14 cellular contexts compared by ENCODE assay signal in the genomic region with DNA sequence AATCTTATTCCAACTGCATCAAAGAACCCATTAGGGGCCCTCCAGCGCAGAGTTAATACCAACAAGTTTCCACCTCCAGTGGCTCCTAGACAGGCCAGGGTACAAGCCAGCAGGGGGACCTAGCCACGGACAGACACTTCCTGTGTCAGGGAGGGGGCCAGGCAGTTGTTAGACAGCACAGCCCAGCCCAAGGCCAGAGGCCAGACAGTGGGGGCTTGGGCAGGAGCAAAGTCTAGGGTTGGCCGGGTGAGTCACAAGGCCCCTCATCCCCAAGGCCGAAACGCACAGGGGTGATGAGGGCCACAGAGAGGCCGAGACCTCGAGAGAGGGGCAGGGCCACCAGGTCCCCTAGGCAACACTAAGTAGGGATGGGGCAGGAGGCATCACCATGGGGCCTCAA. TPM values are rescaled to one million over a fixed set of nuclear protein-coding genes. Genes with fewer than 3 reads are reported as not detected.
DNase-seq lines count a peak whose midpoint lies in the region; ATAC-seq, FAIRE-seq and TF ChIP-seq lines count a peak whose summit lies in the region.
"Had no signal": no experiment of that assay in that cellular context is flagged by ENCODE, and none has a peak within 500 bp of the region (broad histone marks: within the 10 kb centered on the region; RNA-seq: fewer than 3 reads in every experiment).

No MANE protein-coding gene starts in this region.

- H3K36me3 ChIP-seq in H1 (ENCODE audit: control insufficient read depth in 2 of 4, insufficient read depth in 4 of 4, low read length in 3 of 4) (no peaks in the 10 kb centered on the region; a peak in 1 of 8 replicates), neural progenitor cell (no peaks in the 10 kb centered on the region)
- H3K36me3 ChIP-seq: BLaER1 treated with 17β-estradiol and CSF1 and Interleukin-3, amounts not matched to agents 10 nM and 100 nM had no signal

- 0 out of 4 replicates have a peak, but pooled peaks cover 3 to 8% of the 10 kb centered on the region in 2 experiments for H3K9me3 ChIP-seq in H1 (ENCODE audit: insufficient read depth in 2 of 2, low read depth in 1 of 2, low read length in 1 of 2)
- no peaks in the 10 kb centered on the region for H3K9me3 ChIP-seq in neural progenitor cell (ENCODE audit: low read depth)

- no peak overlapping the region for H3K4me3 Mint-ChIP-seq in neural progenitor cell
- H3K4me3 Mint-ChIP-seq: CD4-positive, CD25-positive, alpha-beta regulatory T cell had no signal

- no peak for ATAC-seq in HG03097 (IDR thresholded peaks at IDR 0.05; ENCODE audit: low FRiP score, unreplicated experiment)

- no peak overlapping the region for H3K14ac ChIP-seq in H1 (ENCODE audit: insufficient read length)

- H3K4ac ChIP-seq in H1 (replicated peaks; ENCODE audit: insufficient read length, low read depth, low read length) = no peak overlapping the region

- TF ChIP-seq RAD21 in H1 (IDR thresholded peaks at IDR 0.05 in 1 of 2, conservative IDR thresholded peaks at IDR 0.05 in 1 of 2; ENCODE audit: low read depth in 2 of 2, low read length in 2 of 2) = no peak

- peaks cover 1% of the 10 kb centered on the region for H3K36me3 Mint-ChIP-seq in neural progenitor cell
- H3K36me3 Mint-ChIP-seq: CD4-positive, CD25-positive, alpha-beta regulatory T cell had no signal

- TF ChIP-seq EP300 in H1 (IDR thresholded peaks at IDR 0.05; ENCODE audit: borderline replicate concordance in 1 of 2, low read depth in 2 of 2, low read length in 2 of 2) = no peak

- H3K4me2 ChIP-seq in H1 (ENCODE audit: insufficient read depth in 1 of 2, low read depth in 2 of 2, low read length in 2 of 2) (no peak overlapping the region), neural progenitor cell (peak overlapping the region; percentile 36)
- H3K4me2 ChIP-seq: BLaER1 treated with 17β-estradiol and CSF1 and Interleukin-3, amounts not matched to agents 10 nM and 100 nM had no signal

- H3K27me3 Mint-ChIP-seq in neural progenitor cell (ENCODE audit: insufficient read depth, low read depth) = peaks cover 5% of the 10 kb centered on the region
- H3K27me3 Mint-ChIP-seq: CD4-positive, CD25-positive, alpha-beta regulatory T cell had no signal

- peaks cover 40% of the 10 kb centered on the region for H3K9me3 Mint-ChIP-seq in neural progenitor cell

- H3K27ac Mint-ChIP-seq in neural progenitor cell = no peak overlapping the region
- H3K27ac Mint-ChIP-seq: CD4-positive, CD25-positive, alpha-beta regulatory T cell had no signal

- H2BK15ac ChIP-seq in H1 (ENCODE audit: low read length) = no peak overlapping the region

- H3K27ac ChIP-seq in H1 (ENCODE audit: low read depth, low read length) = no peak overlapping the region
- no peak overlapping the region for H3K27ac ChIP-seq in neural progenitor cell
- H3K27ac ChIP-seq: BLaER1 treated with 17β-estradiol and CSF1 and Interleukin-3, amounts not matched to agents 10 nM and 100 nM had no signal

- H2BK12ac ChIP-seq in H1 (ENCODE audit: low read depth, low read length) = peak overlapping the region; percentile 60; the same call in 1 of the 2 replicates

- H2AFZ ChIP-seq in H1 (ENCODE audit: low read length) = no peak overlapping the region; the same call in 1 of the 2 replicates
- peak overlapping the region; percentile 72 for H2AFZ ChIP-seq in neural progenitor cell (replicated peaks)

- peaks cover 0 to 6% (median 3%) of the 10 kb centered on the region in 4 experiments; a peak in 5 of 7 replicates for H3K4me1 ChIP-seq in H1 (replicated peaks in 1 of 4; ENCODE audit: control insufficient read depth in 3 of 4, insufficient read depth in 4 of 4, low read length in 3 of 4)
- peaks cover 18% of the 10 kb centered on the region for H3K4me1 ChIP-seq in neural progenitor cell

- H3K9ac ChIP-seq in H1 (replicated peaks in 1 of 4; ENCODE audit: extremely low read depth in 1 of 4, low read depth in 3 of 4, low read length in 3 of 4) (no peak overlapping the region), neural progenitor cell (no peak overlapping the region)
- H3K9ac ChIP-seq: BLaER1 treated with 17β-estradiol and CSF1 and Interleukin-3, amounts not matched to agents 10 nM and 100 nM had no signal

- peaks cover 11% of the 10 kb centered on the region for H3K4me1 Mint-ChIP-seq in neural progenitor cell
- H3K4me1 Mint-ChIP-seq: CD4-positive, CD25-positive, alpha-beta regulatory T cell had no signal

- H4K8ac ChIP-seq in H1 (ENCODE audit: extremely low read depth, insufficient read depth, low read length) = no peak overlapping the region; the same call in 1 of the 2 replicates

- CTCF ChIA-PET in H1 (lab: Charles Lee; ENCODE audit: partially characterized antibody) = no interaction called here

- H3K4me3 ChIP-seq in H1 (ENCODE audit: extremely low read depth in 1 of 4, insufficient read depth in 2 of 4, low read depth in 3 of 4, low read length in 4 of 4) (no peak overlapping the region), neural progenitor cell (no peak overlapping the region)
- H3K4me3 ChIP-seq: BLaER1 treated with 17β-estradiol and CSF1 and Interleukin-3, amounts not matched to agents 10 nM and 100 nM had no signal

- H3K18ac ChIP-seq in H1 (ENCODE audit: extremely low read depth, low read length) = no peak overlapping the region; the same call in 1 of the 2 replicates

- no peak overlapping the region for H4K5ac ChIP-seq in H1 (ENCODE audit: insufficient read length, low read depth, low read length)

- H2BK5ac ChIP-seq in H1 (ENCODE audit: low read depth, low read length) = peak overlapping the region; percentile 35; the same call in 1 of the 2 replicates

- TF ChIP-seq POLR2A in H1 (IDR thresholded peaks at IDR 0.05; ENCODE audit: control extremely low read depth in 1 of 2, low read depth in 2 of 2, low read length in 2 of 2) = no peak

- H4K20me1 ChIP-seq in H1 (replicated peaks in 1 of 2; ENCODE audit: control insufficient read depth in 1 of 2, insufficient read depth in 2 of 2, low read length in 2 of 2) = no peaks in the 10 kb centered on the region
- H4K20me1 ChIP-seq in neural progenitor cell (ENCODE audit: low read depth) = no peaks in the 10 kb centered on the region
- H4K20me1 ChIP-seq: BLaER1 treated with 17β-estradiol and CSF1 and Interleukin-3, amounts not matched to agents 10 nM and 100 nM had no signal

- no peak overlapping the region for H4K91ac ChIP-seq in H1 (replicated peaks; ENCODE audit: insufficient read length, low read length)

- POLR2A ChIA-PET in H1 (lab: Charles Lee; ENCODE audit: partially characterized antibody) = no interaction called here

- H2BK120ac ChIP-seq in H1 (replicated peaks; ENCODE audit: low read depth, low read length) = no peak overlapping the region

- H3K79me2 ChIP-seq in H1 (ENCODE audit: control insufficient read depth in 1 of 2, insufficient read depth in 2 of 2, low read length in 2 of 2) (no peaks in the 10 kb centered on the region), neural progenitor cell (ENCODE audit: low read depth) (no peaks in the 10 kb centered on the region)

- TF ChIP-seq CTCF in H1 (IDR thresholded peaks at IDR 0.05; ENCODE audit: control extremely low read depth in 1 of 3, insufficient read depth in 1 of 3, low read depth in 1 of 3, low read length in 3 of 3) (peak in 1 of 3 experiments; percentile 0; a peak in 1 of 4 replicates), neural progenitor cell (IDR thresholded peaks at IDR 0.05) (no peak)

- peak; percentile 1 for DNase-seq in NCI-H69 (lab: John Stamatoyannopoulos, UW)
- DNase-seq in H1 (ENCODE audit: low read depth in 1 of 2, low spot score in 2 of 2) = no peak
- DNase-seq in neural progenitor cell (ENCODE audit: low spot score) = no peak
- DNase-seq in H4 (ENCODE audit: low spot score) = no peak
- DNase-seq in epidermal melanocyte (ENCODE audit: insufficient read length, low spot score) = no peak
- no peak for DNase-seq in activated CD4-positive, alpha-beta T cell treated with anti-CD3 and anti-CD28 coated beads, Interleukin-2, amount 50 U/mL, for 48 hours
- DNase-seq: ACHN; CD4-positive, CD25-positive, alpha-beta regulatory T cell; DMS53; GF-D8 had no signal

- no peaks in the 10 kb centered on the region for H3K27me3 ChIP-seq in H1 (replicated peaks in 1 of 4; ENCODE audit: control insufficient read depth in 3 of 4, extremely low read depth in 1 of 4, insufficient read depth in 3 of 4, low read length in 3 of 4)
- H3K27me3 ChIP-seq in neural progenitor cell = no peaks in the 10 kb centered on the region
- H3K27me3 ChIP-seq: BLaER1 treated with 17β-estradiol and CSF1 and Interleukin-3, amounts not matched to agents 10 nM and 100 nM had no signal

- no peak overlapping the region for H3K23ac ChIP-seq in H1 (ENCODE audit: insufficient read length)

- H3K23me2 ChIP-seq in H1 (ENCODE audit: low read depth, low read length) = no peaks in the 10 kb centered on the region

- 85% methylated on average over 7 of the region's 7 CpGs; no CpG with 5 or more reads in 1 of the 2 experiments for WGBS in H1 (ENCODE audit: extremely low coverage in 1 of 2, insufficient coverage in 1 of 2, insufficient read length in 1 of 2, insufficient replicate concordance in 2 of 2, low coverage in 1 of 2, low lambda C conversion rate in 2 of 2, missing lambda C conversion rate in 1 of 2), 2 experiments

- H3K79me1 ChIP-seq in H1 (ENCODE audit: low read depth, low read length) = no peaks in the 10 kb centered on the region

- no peak overlapping the region for H3K56ac ChIP-seq in H1 (replicated peaks; ENCODE audit: insufficient read length, low read depth, low read length)

- H2BK20ac ChIP-seq in H1 (ENCODE audit: low read length) = peak overlapping the region; percentile 32; the same call in 1 of the 2 replicates

- H2AK5ac ChIP-seq in H1 (ENCODE audit: low read depth, low read length) = no peak overlapping the region

- no peak for FAIRE-seq in H1 (lab: Jason Lieb, UNC)
- FAIRE-seq: H54, HTR-8/SVneo had no signal

- H3F3A ChIP-seq in neural progenitor cell (ENCODE audit: low read depth) = peaks cover 15% of the 10 kb centered on the region

TF ChIP-seq in H1, 55 proteins besides CTCF, POLR2A, EP300 and RAD21:
- TF ChIP-seq GABPA (IDR thresholded peaks at IDR 0.05; ENCODE audit: borderline replicate concordance, insufficient read depth, low read length) (no peak), SP2 (IDR thresholded peaks at IDR 0.05; ENCODE audit: low read length) (peak; percentile 49; the same call in 1 of the 2 replicates)

RNA-seq across cellular contexts. Expression of a gene that starts 19.3 kb away (rescaled TPM):
- 17.7 and 20.1 TPM in 2 replicates for total RNA-seq in H1 (2021; fragmentation: NEBNext Ultra II Directional; extraction: Animal tissue kit (Norgen Biotek cat#: 25700))
- 4.8 and 7.2 TPM in 2 replicates for polyA plus RNA-seq in H1 (2011; rRNA removed)
- 9.7 TPM for polyA plus RNA-seq in H1 (2011; cell fraction: cytosol; rRNA removed)
- polyA plus RNA-seq in H1 (2011; cell fraction: nucleus; rRNA removed) = 14.6 TPM
- polyA plus RNA-seq in H1 (2012, experiment 1 of 2) = 21.9 to 32.7 TPM (median 27.6 TPM) in 4 replicates
- 1.1 TPM for polyA plus RNA-seq in H1 (2012, experiment 2 of 2)
- 4.4 TPM for polyA plus RNA-seq in H1 (2013, experiment 1 of 2)
- polyA plus RNA-seq in H1 (2013, experiment 2 of 2) = 4.3 TPM
- polyA minus RNA-seq in H1 (2011; rRNA and poly(A)+ RNA removed) = 4.4 and 9.6 TPM in 2 replicates
- 7.4 TPM for polyA minus RNA-seq in H1 (2011; cell fraction: cytosol; rRNA and poly(A)+ RNA removed)
- 16.2 TPM for polyA minus RNA-seq in H1 (2011; cell fraction: nucleus; rRNA and poly(A)+ RNA removed)
- 13.9 and 15.4 TPM in 2 replicates for total RNA-seq in neural progenitor cell (ENCODE audit: low replicate concordance)
- total RNA-seq in H4 (2014; rRNA removed; shearing (Covaris generic)) = 13.1 and 13.7 TPM in 2 replicates
